Comparison of ENCODE assay signal across 23 cellular contexts in genomic region chr14:62662811-62663477, GRCh38.
A peak's percentile ranks its signal among the peaks of the same experiment; 100 is the strongest.
DNase-seq lines count a peak whose midpoint lies in the region; ATAC-seq, FAIRE-seq and TF ChIP-seq lines count a peak whose summit lies in the region.
"Had no signal": no experiment of that assay in that cellular context is flagged by ENCODE, and none has a peak within 500 bp of the region (broad histone marks: within the 10 kb centered on the region; RNA-seq: fewer than 3 reads in every experiment).

No MANE protein-coding gene starts in this region.

- H4K20me1 ChIP-seq in HepG2 (ENCODE audit: insufficient read depth, low read length) = no peaks in the 10 kb centered on the region
- no peaks in the 10 kb centered on the region for H4K20me1 ChIP-seq in SK-N-SH (ENCODE audit: insufficient read depth)

- no peak for TF ChIP-seq CTCF in HepG2 (CRISPR knock-in tag; IDR thresholded peaks at IDR 0.05)
- TF ChIP-seq CTCF in right lobe of liver (IDR thresholded peaks at IDR 0.05) = no peak
- no peak for TF ChIP-seq CTCF in SK-N-SH (IDR thresholded peaks at IDR 0.05)
- no peak for TF ChIP-seq CTCF in suprapubic skin (IDR thresholded peaks at IDR 0.05)
- no peak for TF ChIP-seq CTCF in brain microvascular endothelial cell (IDR thresholded peaks at IDR 0.05; ENCODE audit: low read depth, low read length, missing control alignments)

- no TSS peak for BruUV-seq in HepG2 (replicated peaks; lab: Mats Ljungman, UMichigan)

- intact Hi-C loops in HepG2 (cut with micrococcal nuclease; ENCODE audit: unreplicated experiment) (no loop called here), right lobe of liver (cut with DNase I) (no loop called here)

- H3K4me1 ChIP-seq in HepG2 (ENCODE audit: insufficient read depth, low read length) (no peaks in the 10 kb centered on the region), right lobe of liver (no peaks in the 10 kb centered on the region), SK-N-SH (ENCODE audit: control insufficient read depth in 1 of 2, insufficient read depth in 2 of 2, low read depth in 1 of 2, low read length in 1 of 2) (no peaks in the 10 kb centered on the region), suprapubic skin (no peaks in the 10 kb centered on the region)
- H3K4me1 ChIP-seq: SJCRH30 had no signal

- in situ Hi-C loops in HepG2 (cut with HindIII; ENCODE audit: extremely low pct_ligation_motif_present, low pct_unique_long_range_greater_than_20kb) = no loop called here
- in situ Hi-C loops in brain microvascular endothelial cell (cut with HindIII; ENCODE audit: low pct_ligation_motif_present, low sequenced_read_pairs) = no loop called here

- ATAC-seq in HepG2 (no peak), right lobe of liver (no peak)
- ATAC-seq in activated CD4-positive, CD25-positive, alpha-beta regulatory T cell treated with anti-CD3 and anti-CD28 coated beads, Interleukin-2, amount 50 U/mL, for 24 hours = no peak
- ATAC-seq: esophagus mucosa; K562; naive thymus-derived CD4-positive, alpha-beta T cell had no signal

- 2% methylated on average over 11 of the region's 11 CpGs for WGBS in HepG2 (ENCODE audit: low lambda C conversion rate)
- 17% methylated on average over 11 of the region's 11 CpGs for WGBS in right lobe of liver (ENCODE audit: insufficient coverage, low coverage, low lambda C conversion rate, missing lambda C conversion rate)
- WGBS in SK-N-SH (ENCODE audit: low lambda C conversion rate) = 61% methylated on average over 11 of the region's 11 CpGs
- WGBS in suprapubic skin = 54% methylated on average over 11 of the region's 11 CpGs

- H3K4me3 ChIP-seq in HepG2 (replicated peaks in 1 of 3; ENCODE audit: insufficient read depth in 1 of 3, low read depth in 2 of 3, low read length in 3 of 3) = no peak overlapping the region; a peak in 1 of 6 replicates
- H3K4me3 ChIP-seq in right lobe of liver = no peak overlapping the region
- no peak overlapping the region for H3K4me3 ChIP-seq in SK-N-SH (ENCODE audit: low read depth in 2 of 2, low read length in 1 of 2)
- H3K4me3 ChIP-seq in suprapubic skin = no peak overlapping the region
- H3K4me3 ChIP-seq in brain microvascular endothelial cell (ENCODE audit: low read depth, low read length) = no peak overlapping the region
- H3K4me3 ChIP-seq: K562, PC-9, SJCRH30 had no signal

- CTCF ChIA-PET in HepG2 (lab: Yijun Ruan, JAX; ENCODE audit: low intra/inter-chr PET ratio, low total read pairs) (no interaction called here), SK-N-SH (lab: Yijun Ruan, JAX) (no interaction called here)

- H3F3A ChIP-seq in SK-N-SH (replicated peaks; ENCODE audit: insufficient read depth) = no peaks in the 10 kb centered on the region

- H3K4me2 ChIP-seq in HepG2 (ENCODE audit: low read depth, low read length) (peak overlapping the region; percentile 7; the same call in 1 of the 2 replicates), SK-N-SH (no peak overlapping the region)
- H3K4me2 ChIP-seq: PC-9 had no signal

- H3K79me2 ChIP-seq in HepG2 (ENCODE audit: insufficient read depth, low read length) (no peaks in the 10 kb centered on the region), SK-N-SH (ENCODE audit: insufficient read depth) (no peaks in the 10 kb centered on the region)

- H2AFZ ChIP-seq in HepG2 (ENCODE audit: low read length) = no peak overlapping the region
- H2AFZ ChIP-seq in SK-N-SH (ENCODE audit: low read depth) = no peak overlapping the region
- H2AFZ ChIP-seq: PC-9 had no signal

- H3K27me3 ChIP-seq in HepG2 (ENCODE audit: control insufficient read depth in 1 of 2, insufficient read depth in 2 of 2, low read length in 2 of 2) (no peaks in the 10 kb centered on the region; a peak in 2 of 5 replicates), right lobe of liver (no peaks in the 10 kb centered on the region), SK-N-SH (ENCODE audit: insufficient read depth) (no peaks in the 10 kb centered on the region; the same call in 1 of the 2 replicates), suprapubic skin (no peaks in the 10 kb centered on the region), brain microvascular endothelial cell (replicated peaks) (no peaks in the 10 kb centered on the region)

- TF ChIP-seq POLR2A in HepG2 (IDR thresholded peaks at IDR 0.05; ENCODE audit: insufficient read depth in 1 of 2, low read depth in 2 of 2, low read length in 2 of 2) (no peak), right lobe of liver (IDR thresholded peaks at IDR 0.05) (no peak), suprapubic skin (IDR thresholded peaks at IDR 0.05) (no peak)

- H3K36me3 ChIP-seq in HepG2 (replicated peaks in 1 of 2; ENCODE audit: control insufficient read depth in 1 of 2, insufficient read depth in 2 of 2, low read length in 2 of 2) (no peaks in the 10 kb centered on the region), right lobe of liver (no peaks in the 10 kb centered on the region), SK-N-SH (replicated peaks in 1 of 2; ENCODE audit: control insufficient read depth in 1 of 2, insufficient read depth in 2 of 2, low read length in 1 of 2) (no peaks in the 10 kb centered on the region), suprapubic skin (no peaks in the 10 kb centered on the region), brain microvascular endothelial cell (replicated peaks) (no peaks in the 10 kb centered on the region)
- H3K36me3 ChIP-seq: SJCRH30 had no signal

- H3K9ac ChIP-seq in HepG2 (ENCODE audit: insufficient read depth, low read depth, low read length) (no peak overlapping the region), SK-N-SH (no peak overlapping the region)

- H3K9me3 ChIP-seq in HepG2 (ENCODE audit: low read length) = no peaks in the 10 kb centered on the region
- no peaks in the 10 kb centered on the region for H3K9me3 ChIP-seq in right lobe of liver
- 0 out of 2 replicates have a peak, but pooled peaks cover 4% of the 10 kb centered on the region for H3K9me3 ChIP-seq in SK-N-SH
- H3K9me3 ChIP-seq in suprapubic skin = peaks cover 3% of the 10 kb centered on the region
- H3K9me3 ChIP-seq: SJCRH30 had no signal

- DNase-seq in HepG2 (ENCODE audit: low spot score) (peak; percentile 2), right lobe of liver (no peak), amniotic epithelial cell (ENCODE audit: low read depth) (peak; percentile 93), left kidney (ENCODE audit: low read depth, low spot score) (peak; percentile 63), SK-N-SH (no peak), suprapubic skin (ENCODE audit: low spot score in 2 of 2) (no peak), brain microvascular endothelial cell (no peak)
- DNase-seq: activated CD4-positive, alpha-beta T cell treated with anti-CD3 and anti-CD28 coated beads, Interleukin-2, amount 10 ng/mL, durations not matched to agents 24 days and 14 days; activated CD8-positive, alpha-beta memory T cell treated with anti-CD3 and anti-CD28 coated beads, Interleukin-2, amount 50 U/mL, for 4 hours; activated effector memory CD4-positive, alpha-beta T cell treated with Interleukin-2 at 50 U/mL for 16 hours; C1 segment of cervical spinal cord; DMS153; immature natural killer cell; naive thymus-derived CD4-positive, alpha-beta T cell; NCI-H2029; NCI-H69; PC-9; SJCRH30; stimulated activated CD4-positive, alpha-beta T cell treated with anti-CD3 and anti-CD28 coated beads, Interleukin-4, amount 100 ng/mL, for 4 hours had no signal

- H3K9me2 ChIP-seq in SK-N-SH = no peaks in the 10 kb centered on the region

- no peak for FAIRE-seq in HepG2 (lab: Jason Lieb, UNC)
- FAIRE-seq: A204.1, K562 had no signal

- TF ChIP-seq EP300 in HepG2 (IDR thresholded peaks at IDR 0.05; ENCODE audit: low read depth in 2 of 2, low read length in 2 of 2) (no peak), HepG2 (CRISPR knock-in tag; IDR thresholded peaks at IDR 0.05; ENCODE audit: borderline replicate concordance) (no peak), SK-N-SH (IDR thresholded peaks at IDR 0.05; ENCODE audit: borderline replicate concordance in 1 of 2, low read depth in 1 of 2, low read length in 1 of 2) (no peak), suprapubic skin (IDR thresholded peaks at IDR 0.05) (no peak)

- POLR2A ChIA-PET in HepG2 (lab: Yijun Ruan, JAX) = no interaction called here
- POLR2A ChIA-PET in SK-N-SH (lab: Yijun Ruan, JAX) = no interaction called here

- no peak for TF ChIP-seq RAD21 in HepG2 (CRISPR knock-in tag; IDR thresholded peaks at IDR 0.05)
- no peak for TF ChIP-seq RAD21 in SK-N-SH (IDR thresholded peaks at IDR 0.05; ENCODE audit: low read length)

- H3K27ac ChIP-seq in HepG2 (ENCODE audit: extremely low read length, insufficient read depth, low read length) (no peak overlapping the region), right lobe of liver (no peak overlapping the region), SK-N-SH (ENCODE audit: low read depth in 2 of 2, low read length in 1 of 2) (no peak overlapping the region), suprapubic skin (no peak overlapping the region), brain microvascular endothelial cell (no peak overlapping the region)
- H3K27ac ChIP-seq: PC-9, SJCRH30 had no signal

TF ChIP-seq in HepG2, 621 proteins besides CTCF, POLR2A, EP300 and RAD21 (continues in another document):
- no peak for TF ChIP-seq ISL2 (CRISPR knock-in tag; IDR thresholded peaks at IDR 0.05)
- no peak for TF ChIP-seq ELF1 (CRISPR knock-in tag; IDR thresholded peaks at IDR 0.05)

TF ChIP-seq in SK-N-SH, 30 proteins besides CTCF, POLR2A, EP300 and RAD21:
- TF ChIP-seq TAF1 (IDR thresholded peaks at IDR 0.05; ENCODE audit: borderline replicate concordance, low read depth, low read length) = no peak

Comparison
In these comparisons a context has a peak if more than half of its experiments do, and no peak if none do; other contexts are left out.
1. DNase-seq: peak in HepG2 (single experiment), amniotic epithelial cell (single experiment) and left kidney (single experiment); none in right lobe of liver (0 of 3), SK-N-SH (single experiment), suprapubic skin (0 of 2) and brain microvascular endothelial cell (single experiment).